10 cellular contexts compared by ENCODE assay signal in the genomic region with DNA sequence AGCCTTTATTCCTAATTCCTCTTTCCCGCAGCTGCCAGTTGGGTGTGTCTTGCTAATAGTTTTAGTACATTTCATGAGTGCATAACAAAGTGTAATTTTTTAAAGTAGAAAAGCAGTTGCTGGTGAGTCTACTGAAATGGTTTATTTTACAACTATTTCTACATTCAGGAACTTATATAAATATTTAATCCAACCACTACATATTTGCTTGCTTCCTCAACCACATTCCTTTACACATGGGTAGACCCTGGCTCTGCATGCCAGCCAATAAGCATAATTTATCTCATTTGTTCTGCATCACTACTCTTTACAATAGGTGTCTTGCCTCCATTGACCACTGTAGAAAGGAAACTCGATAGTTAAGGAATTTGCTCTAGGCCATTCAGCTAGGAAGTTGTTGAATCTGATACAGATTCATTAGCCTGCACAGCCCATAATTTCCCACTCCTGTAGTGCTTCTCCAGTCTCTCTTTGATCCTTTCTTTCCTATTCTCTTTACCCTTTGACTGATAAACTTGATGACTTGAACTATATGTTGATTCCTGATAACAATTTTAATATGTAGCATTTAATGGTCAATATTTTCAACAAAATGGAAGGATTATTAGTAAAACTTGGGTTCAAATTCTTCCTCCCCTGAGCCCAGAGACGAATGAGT.
DNase-seq lines count a peak whose midpoint lies in the region; ATAC-seq and TF ChIP-seq lines count a peak whose summit lies in the region.
"Had no signal": no experiment of that assay in that cellular context is flagged by ENCODE, and none has a peak within 500 bp of the region (broad histone marks: within the 10 kb centered on the region; RNA-seq: fewer than 3 reads in every experiment).

No MANE protein-coding gene starts in this region.

- H3K79me2 ChIP-seq in HCT116 (ENCODE audit: insufficient read depth, low read length) (no peaks in the 10 kb centered on the region), smooth muscle cell (ENCODE audit: low read depth) (no peaks in the 10 kb centered on the region)

- CTCF ChIA-PET in HCT116 (lab: Charles Lee), result interaction anchor here (1.1 kb wide), 1 partner anchor 46 kb away, joined by 4 read pairs; no protein-coding TSS in a partner anchor

- no peaks in the 10 kb centered on the region for H4K20me1 ChIP-seq in HCT116 (ENCODE audit: insufficient read depth)
- no peaks in the 10 kb centered on the region for H4K20me1 ChIP-seq in smooth muscle cell (ENCODE audit: low read depth)

- H2AFZ ChIP-seq in HCT116 (ENCODE audit: low read depth, low read length, poor library complexity, severe bottlenecking), result peak overlapping the region; percentile 2
- no peak overlapping the region for H2AFZ ChIP-seq in smooth muscle cell (ENCODE audit: low read depth)

- no peaks in the 10 kb centered on the region for H3K9me2 ChIP-seq in HCT116 (ENCODE audit: insufficient read depth)

- H3F3A ChIP-seq in smooth muscle cell (ENCODE audit: low read depth), result no peaks in the 10 kb centered on the region

- TF ChIP-seq POLR2A in HCT116 (IDR thresholded peaks at IDR 0.05; ENCODE audit: borderline replicate concordance, extremely low read depth, insufficient read depth, insufficient read length), result no peak
- TF ChIP-seq POLR2A in prostate gland (IDR thresholded peaks at IDR 0.05), result no peak

- H3K4me3 ChIP-seq in HCT116 (replicated peaks in 1 of 2; ENCODE audit: low read depth in 1 of 2, low read length in 2 of 2) (no peak overlapping the region), SJCRH30 (no peak overlapping the region), smooth muscle cell (no peak overlapping the region), prostate gland (no peak overlapping the region)

- intact Hi-C loops in HCT116 (cut with micrococcal nuclease), result no loop called here
- intact Hi-C loops in prostate gland (cut with DNase I), result no loop called here
- intact Hi-C loops in cardiac septum (cut with DNase I), result no loop called here

- H3K27ac ChIP-seq in HCT116 (ENCODE audit: low read depth, low read length) (peak overlapping the region; percentile 65), SJCRH30 (peak overlapping the region; percentile 59), smooth muscle cell (ENCODE audit: low read depth) (peak overlapping the region; percentile 91), prostate gland (no peak overlapping the region)

- TF ChIP-seq RAD21 in HCT116 (IDR thresholded peaks at IDR 0.05; ENCODE audit: low read depth), result no peak

- WGBS in smooth muscle cell (ENCODE audit: low lambda C conversion rate), result 74% methylated on average over 3 of the region's 3 CpGs
- 68% methylated on average over 3 of the region's 3 CpGs for WGBS in prostate gland

- no peaks in the 10 kb centered on the region for H3K9me3 ChIP-seq in HCT116 (ENCODE audit: control insufficient read depth in 1 of 2, insufficient read depth in 1 of 2, low read depth in 1 of 2, low read length in 2 of 2)
- peaks cover 8% of the 10 kb centered on the region; the same call in 1 of the 2 replicates for H3K9me3 ChIP-seq in SJCRH30 (replicated peaks)
- no peaks in the 10 kb centered on the region for H3K9me3 ChIP-seq in smooth muscle cell (replicated peaks; ENCODE audit: low read depth)
- no peaks in the 10 kb centered on the region for H3K9me3 ChIP-seq in prostate gland

- POLR2A ChIA-PET in HCT116 (lab: Charles Lee), result no interaction called here

- H3K4me1 ChIP-seq in HCT116 (ENCODE audit: control insufficient read depth in 1 of 2, insufficient read depth in 2 of 2, low read length in 2 of 2) (peaks cover 28 to 34% of the 10 kb centered on the region in 2 experiments), SJCRH30 (peaks cover 17% of the 10 kb centered on the region), smooth muscle cell (ENCODE audit: low read depth) (peaks cover 13% of the 10 kb centered on the region), prostate gland (replicated peaks) (no peaks in the 10 kb centered on the region)

- H3K36me3 ChIP-seq in HCT116 (ENCODE audit: control insufficient read depth in 1 of 2, insufficient read depth in 2 of 2, low read length in 2 of 2) (peaks cover 0 to 10% of the 10 kb centered on the region in 2 experiments; a peak in 1 of 4 replicates), SJCRH30 (no peaks in the 10 kb centered on the region; the same call in 1 of the 2 replicates), smooth muscle cell (ENCODE audit: low read depth) (peaks cover 3% of the 10 kb centered on the region), prostate gland (no peaks in the 10 kb centered on the region)

- no TSS peak for BruUV-seq in HCT116 (replicated peaks; lab: Mats Ljungman, UMichigan)

- RAD21 ChIA-PET in HCT116 (lab: Charles Lee; ENCODE audit: low non-redundant PET in 1 of 2, low total read pairs in 2 of 2, uncharacterized antibody in 2 of 2, unreplicated experiment in 2 of 2), result no interaction called here

- peak overlapping the region; percentile 25 for H3K9ac ChIP-seq in HCT116 (ENCODE audit: low read length)
- H3K9ac ChIP-seq in smooth muscle cell (ENCODE audit: low read depth), result no peak overlapping the region

- TF ChIP-seq CTCF in HCT116 (IDR thresholded peaks at IDR 0.05 in 2 of 3, conservative IDR thresholded peaks at IDR 0.05 in 1 of 3; ENCODE audit: borderline replicate concordance in 1 of 3, insufficient read depth in 1 of 3, low read depth in 2 of 3, low read length in 2 of 3) (no peak), smooth muscle cell (IDR thresholded peaks at IDR 0.05; ENCODE audit: borderline replicate concordance, insufficient read depth, poor library complexity, severe bottlenecking) (no peak), prostate gland (IDR thresholded peaks at IDR 0.05) (no peak)

- H3K4me2 ChIP-seq in HCT116 (ENCODE audit: low read length) (peak overlapping the region; percentile 56), smooth muscle cell (no peak overlapping the region)

- DNase-seq in HCT116 (ENCODE audit: low read depth, low spot score) (no peak), SJCRH30 (peak; percentile 59 to 68), fibroblast of peridontal ligament (ENCODE audit: extremely low read depth) (peak; percentile 89), smooth muscle cell (lab: John Stamatoyannopoulos, UW; ENCODE audit: unreplicated experiment) (no peak), COLO829 (ENCODE audit: low spot score) (no peak), prostate gland (ENCODE audit: low spot score) (no peak), cardiac septum (ENCODE audit: low spot score) (no peak)
- DNase-seq: activated T-cell treated with anti-CD3 and anti-CD28 coated beads, Interleukin-2, amount 50 U/mL, for 1 hour; DND-41 had no signal

- ATAC-seq in HCT116 (peak; percentile 48), GM21529 (IDR thresholded peaks at IDR 0.05; ENCODE audit: unreplicated experiment) (no peak)

- H3K27me3 ChIP-seq in HCT116 (ENCODE audit: insufficient read depth, low read length) (no peaks in the 10 kb centered on the region), SJCRH30 (no peaks in the 10 kb centered on the region), smooth muscle cell (ENCODE audit: low read depth) (no peaks in the 10 kb centered on the region), prostate gland (replicated peaks; ENCODE audit: insufficient read depth) (no peaks in the 10 kb centered on the region)

TF ChIP-seq in HCT116, 20 proteins besides CTCF, POLR2A, EP300 and RAD21 (continues in another document):
- TF ChIP-seq TCF7L2 (IDR thresholded peaks at IDR 0.05; ENCODE audit: borderline replicate concordance, extremely low read depth, insufficient read depth, insufficient read length) (no peak), FOSL1 (IDR thresholded peaks at IDR 0.05; ENCODE audit: low read depth) (no peak), SIN3A (IDR thresholded peaks at IDR 0.05; ENCODE audit: low read depth) (no peak), ATF3 (IDR thresholded peaks at IDR 0.05) (no peak), ELF1 (IDR thresholded peaks at IDR 0.05; ENCODE audit: borderline replicate concordance, low read depth) (no peak), POLR2AphosphoS5 (IDR thresholded peaks at IDR 0.05; ENCODE audit: low read depth, low read length) (no peak), CEBPB (IDR thresholded peaks at IDR 0.05; ENCODE audit: low read depth) (no peak), ZNF274 (IDR thresholded peaks at IDR 0.05; ENCODE audit: low read depth, low read length) (no peak), SRF (IDR thresholded peaks at IDR 0.05; ENCODE audit: low read depth) (no peak), JUND (IDR thresholded peaks at IDR 0.05) (no peak), EZH2 (IDR thresholded peaks at IDR 0.05) (no peak), ZFX (IDR thresholded peaks at IDR 0.05) (no peak), EZH2phosphoT487 (IDR thresholded peaks at IDR 0.05; ENCODE audit: borderline replicate concordance) (no peak), YY1 (IDR thresholded peaks at IDR 0.05; ENCODE audit: extremely low read depth, insufficient replicate concordance, low read depth, low read length) (no peak)
- TF ChIP-seq, protein P1, sequence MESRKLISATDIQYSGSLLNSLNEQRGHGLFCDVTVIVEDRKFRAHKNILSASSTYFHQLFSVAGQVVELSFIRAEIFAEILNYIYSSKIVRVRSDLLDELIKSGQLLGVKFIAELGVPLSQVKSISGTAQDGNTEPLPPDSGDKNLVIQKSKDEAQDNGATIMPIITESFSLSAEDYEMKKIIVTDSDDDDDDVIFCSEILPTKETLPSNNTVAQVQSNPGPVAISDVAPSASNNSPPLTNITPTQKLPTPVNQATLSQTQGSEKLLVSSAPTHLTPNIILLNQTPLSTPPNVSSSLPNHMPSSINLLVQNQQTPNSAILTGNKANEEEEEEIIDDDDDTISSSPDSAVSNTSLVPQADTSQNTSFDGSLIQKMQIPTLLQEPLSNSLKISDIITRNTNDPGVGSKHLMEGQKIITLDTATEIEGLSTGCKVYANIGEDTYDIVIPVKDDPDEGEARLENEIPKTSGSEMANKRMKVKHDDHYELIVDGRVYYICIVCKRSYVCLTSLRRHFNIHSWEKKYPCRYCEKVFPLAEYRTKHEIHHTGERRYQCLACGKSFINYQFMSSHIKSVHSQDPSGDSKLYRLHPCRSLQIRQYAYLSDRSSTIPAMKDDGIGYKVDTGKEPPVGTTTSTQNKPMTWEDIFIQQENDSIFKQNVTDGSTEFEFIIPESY (IDR thresholded peaks at IDR 0.05; ENCODE audit: extremely low read depth, insufficient replicate concordance, low read length), result no peak

Comparison
In these comparisons a context has a peak if more than half of its experiments do, and no peak if none do; other contexts are left out.
1. DNase-seq: peak in SJCRH30 (2 of 2) and fibroblast of peridontal ligament (single experiment); none in HCT116 (single experiment), smooth muscle cell (single experiment), COLO829 (single experiment), prostate gland (single experiment) and cardiac septum (single experiment).
2. H3K27ac ChIP-seq: peak in HCT116 (single experiment), SJCRH30 (single experiment) and smooth muscle cell (single experiment); none in prostate gland (0 of 2).